Comparison of ENCODE assay signal across 13 cellular contexts in the genomic region with DNA sequence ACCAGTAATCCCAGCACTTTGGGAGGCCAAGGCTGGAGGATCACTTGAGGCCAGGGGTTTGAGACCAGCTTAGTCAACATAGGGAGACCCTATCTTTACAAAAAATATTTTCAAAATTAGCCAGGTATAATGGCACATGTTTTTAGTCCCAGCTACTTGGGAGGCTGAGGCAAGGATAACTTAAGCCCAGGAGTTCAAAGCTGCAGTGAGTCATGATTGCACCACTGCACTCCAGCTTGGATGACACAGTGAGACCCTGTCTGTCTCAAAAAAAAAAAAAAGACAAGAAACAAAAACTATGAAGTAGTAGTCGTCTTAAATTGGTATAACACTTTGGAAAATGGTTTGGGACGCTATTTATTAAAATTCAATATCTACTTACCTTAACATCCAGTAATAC. TPM values are rescaled to one million over a fixed set of nuclear protein-coding genes. Genes with fewer than 3 reads are reported as not detected.
A peak's percentile ranks its signal among the peaks of the same experiment; 100 is the strongest.
DNase-seq lines count a peak whose midpoint lies in the region; FAIRE-seq and TF ChIP-seq lines count a peak whose summit lies in the region.
"Had no signal": no experiment of that assay in that cellular context is flagged by ENCODE, and none has a peak within 500 bp of the region (broad histone marks: within the 10 kb centered on the region; RNA-seq: fewer than 3 reads in every experiment).

No MANE protein-coding gene starts in this region.

- H3K27me3 ChIP-seq in mammary epithelial cell (ENCODE audit: insufficient read depth, low read length) (no peaks in the 10 kb centered on the region), trophoblast cell (ENCODE audit: insufficient read depth, low read length) (no peaks in the 10 kb centered on the region)

- intact Hi-C loops in mammary epithelial cell (cut with micrococcal nuclease) = no loop called here

- dilution Hi-C loops in mammary epithelial cell (cut with HindIII; ENCODE audit: low sequenced_read_pairs) = no loop called here

- H2BK120ac ChIP-seq in trophoblast cell (ENCODE audit: insufficient read depth, low read length, poor library complexity) = no peak overlapping the region

- H2BK5ac ChIP-seq in trophoblast cell (ENCODE audit: low read depth, low read length, poor library complexity) = no peak overlapping the region

- no peak overlapping the region for H4K8ac ChIP-seq in trophoblast cell (ENCODE audit: low read depth, low read length)

- no peak for FAIRE-seq in D721Med (lab: Jason Lieb, UNC)
- no peak for FAIRE-seq in GM19239 (lab: Jason Lieb, UNC)

- TF ChIP-seq CTCF in GM12865 (IDR thresholded peaks at IDR 0.05; ENCODE audit: insufficient read depth, low read depth, low read length, missing control alignments) = no peak
- TF ChIP-seq CTCF in mammary epithelial cell (conservative IDR thresholded peaks at IDR 0.05 in 1 of 2, IDR thresholded peaks at IDR 0.05 in 1 of 2; ENCODE audit: extremely low read depth in 1 of 2, insufficient read depth in 1 of 2, low read depth in 1 of 2, low read length in 2 of 2) = no peak
- TF ChIP-seq CTCF in D721Med (IDR thresholded peaks at IDR 0.05; ENCODE audit: insufficient read depth, missing control alignments) = no peak

- H3K4me3 ChIP-seq in GM12865 (ENCODE audit: low read depth, low read length) (peak overlapping the region; percentile 17), mammary epithelial cell (replicated peaks in 1 of 3; ENCODE audit: insufficient read depth in 1 of 3, low read depth in 2 of 3, low read length in 3 of 3) (no peak overlapping the region), trophoblast cell (ENCODE audit: low read depth, low read length) (no peak overlapping the region)

- DNase-seq in GM12865 (ENCODE audit: low read depth) (no peak), NOMO-1 treated with DMSO at 0.1 percent for 48 hours (lab: John Stamatoyannopoulos, UW; ENCODE audit: unreplicated experiment) (peak; percentile 41), mammary epithelial cell (peak; percentile 33), trophoblast cell (peak; percentile 24 to 38), A172 (ENCODE audit: low spot score) (no peak), D721Med (ENCODE audit: insufficient read length, low spot score) (no peak), GM19239 (ENCODE audit: insufficient read length, low spot score) (no peak)
- DNase-seq: activated CD4-positive, alpha-beta T cell treated with anti-CD3 and anti-CD28 coated beads, Interleukin-2, amount 50 U/mL, for 48 hours; DMS79; effector memory CD8-positive, alpha-beta T cell; NCI-H524 treated with DMSO at 0.1 percent for 48 hours; stimulated activated naive CD8-positive, alpha-beta T cell treated with anti-CD3 and anti-CD28 coated beads, Interleukin-15, Interleukin-2, amounts not matched to agents 100 U/mL and 50 U/mL, for 24 hours; SW 1271 had no signal

- no peak overlapping the region for H4K91ac ChIP-seq in trophoblast cell (ENCODE audit: low read depth, low read length)

- H3K36me3 ChIP-seq in mammary epithelial cell (ENCODE audit: insufficient read depth, low read length) = no peaks in the 10 kb centered on the region
- H3K36me3 ChIP-seq in trophoblast cell (ENCODE audit: control insufficient read depth in 1 of 2, insufficient read depth in 2 of 2, low read length in 2 of 2) = no peaks in the 10 kb centered on the region

- no peak overlapping the region for H2AK5ac ChIP-seq in trophoblast cell (ENCODE audit: low read length)

- H3K4me1 ChIP-seq in mammary epithelial cell (ENCODE audit: insufficient read depth, low read length) (no peaks in the 10 kb centered on the region), trophoblast cell (ENCODE audit: control insufficient read depth in 1 of 2, insufficient read depth in 2 of 2, low read length in 2 of 2) (no peaks in the 10 kb centered on the region)

- H3K4ac ChIP-seq in trophoblast cell (ENCODE audit: low read depth, low read length) = no peak overlapping the region

- no peak overlapping the region for H3K23ac ChIP-seq in trophoblast cell (ENCODE audit: low read length)

- BruUV-seq in mammary epithelial cell (replicated peaks; lab: Mats Ljungman, UMichigan) = no TSS peak

- no peaks in the 10 kb centered on the region for H4K20me1 ChIP-seq in mammary epithelial cell (ENCODE audit: insufficient read depth, low read length)

- WGBS in mammary epithelial cell (ENCODE audit: low coverage, missing lambda C conversion rate) = 65% methylated on average over 2 of the region's 2 CpGs
- no CpG with 5 or more reads among the region's 2 CpGs for WGBS in trophoblast cell (ENCODE audit: extremely low coverage, insufficient coverage, insufficient read length)

- H3K18ac ChIP-seq in trophoblast cell (ENCODE audit: low read length) = no peak overlapping the region

- H3K9ac ChIP-seq in mammary epithelial cell (ENCODE audit: insufficient read depth, low read length) = no peak overlapping the region
- no peak overlapping the region for H3K9ac ChIP-seq in trophoblast cell (ENCODE audit: low read length)

- H2BK12ac ChIP-seq in trophoblast cell (ENCODE audit: low read length) = no peak overlapping the region

- in situ Hi-C loops in mammary epithelial cell (cut with MboI; ENCODE audit: low sequenced_read_pairs in 2 of 2) = no loop called here

- no peak overlapping the region for H3K27ac ChIP-seq in mammary epithelial cell (ENCODE audit: insufficient read depth, low read depth, low read length)
- H3K27ac ChIP-seq in trophoblast cell (ENCODE audit: low read depth, low read length) = no peak overlapping the region

- CTCF ChIA-PET in mammary epithelial cell (lab: Charles Lee; ENCODE audit: low non-redundant PET) = no interaction called here

- no peak overlapping the region for H3K14ac ChIP-seq in trophoblast cell (ENCODE audit: low read length)

- no peak overlapping the region for H4K12ac ChIP-seq in trophoblast cell (ENCODE audit: low read depth, low read length)

- H3K79me1 ChIP-seq in trophoblast cell (ENCODE audit: low read length) = no peaks in the 10 kb centered on the region

- H3K79me2 ChIP-seq in mammary epithelial cell (ENCODE audit: insufficient read depth, low read length) (no peaks in the 10 kb centered on the region), trophoblast cell (ENCODE audit: control insufficient read depth, insufficient read depth, low read length, poor library complexity) (no peaks in the 10 kb centered on the region)

- H3K4me2 ChIP-seq in mammary epithelial cell (ENCODE audit: insufficient read depth, low read depth, low read length) (no peak overlapping the region), trophoblast cell (ENCODE audit: low read length) (no peak overlapping the region)

- H3K9me3 ChIP-seq in mammary epithelial cell (replicated peaks; ENCODE audit: insufficient read depth, low read length) (no peaks in the 10 kb centered on the region), trophoblast cell (ENCODE audit: insufficient read depth, low read depth, low read length) (no peaks in the 10 kb centered on the region)

- H2AFZ ChIP-seq in mammary epithelial cell (ENCODE audit: low read depth, low read length) (no peak overlapping the region), trophoblast cell (ENCODE audit: insufficient read depth, low read length, poor library complexity) (no peak overlapping the region)

RNA-seq across cellular contexts. Expression of a gene that starts 7.7 kb away (rescaled TPM):
- total RNA-seq in mammary epithelial cell = under 1 TPM in 1 of 2 donors, not detected in 1; 0.17 TPM
- polyA plus RNA-seq in mammary epithelial cell = 0.08 TPM
- polyA minus RNA-seq in mammary epithelial cell = not detected
- 0.44 and 0.62 TPM in 2 replicates for polyA plus RNA-seq in trophoblast cell (2013)
- total RNA-seq in A172 (2014; rRNA removed; shearing (Covaris generic)) = not detected in 2 replicates

RNA-seq across cellular contexts. Expression of a gene that starts 59.2 kb away (rescaled TPM):
- 10 to 100 TPM; 57.0 to 93.4 TPM for total RNA-seq in mammary epithelial cell
- 61.5 TPM for polyA plus RNA-seq in mammary epithelial cell
- polyA minus RNA-seq in mammary epithelial cell = 36.7 TPM
- polyA plus RNA-seq in trophoblast cell (2013) = 4.9 and 5.5 TPM in 2 replicates
- total RNA-seq in A172 (2014; rRNA removed; shearing (Covaris generic)) = 52.3 and 58.7 TPM in 2 replicates

Comparison
In these comparisons a context has a peak if more than half of its experiments do, and no peak if none do; other contexts are left out.
1. DNase-seq: peak in NOMO-1 treated with DMSO at 0.1 percent for 48 hours (single experiment), mammary epithelial cell (single experiment) and trophoblast cell (2 of 2); none in GM12865 (single experiment), A172 (single experiment), D721Med (single experiment) and GM19239 (single experiment).